ENCODE assay signal across 2 cellular contexts in the genomic region with DNA sequence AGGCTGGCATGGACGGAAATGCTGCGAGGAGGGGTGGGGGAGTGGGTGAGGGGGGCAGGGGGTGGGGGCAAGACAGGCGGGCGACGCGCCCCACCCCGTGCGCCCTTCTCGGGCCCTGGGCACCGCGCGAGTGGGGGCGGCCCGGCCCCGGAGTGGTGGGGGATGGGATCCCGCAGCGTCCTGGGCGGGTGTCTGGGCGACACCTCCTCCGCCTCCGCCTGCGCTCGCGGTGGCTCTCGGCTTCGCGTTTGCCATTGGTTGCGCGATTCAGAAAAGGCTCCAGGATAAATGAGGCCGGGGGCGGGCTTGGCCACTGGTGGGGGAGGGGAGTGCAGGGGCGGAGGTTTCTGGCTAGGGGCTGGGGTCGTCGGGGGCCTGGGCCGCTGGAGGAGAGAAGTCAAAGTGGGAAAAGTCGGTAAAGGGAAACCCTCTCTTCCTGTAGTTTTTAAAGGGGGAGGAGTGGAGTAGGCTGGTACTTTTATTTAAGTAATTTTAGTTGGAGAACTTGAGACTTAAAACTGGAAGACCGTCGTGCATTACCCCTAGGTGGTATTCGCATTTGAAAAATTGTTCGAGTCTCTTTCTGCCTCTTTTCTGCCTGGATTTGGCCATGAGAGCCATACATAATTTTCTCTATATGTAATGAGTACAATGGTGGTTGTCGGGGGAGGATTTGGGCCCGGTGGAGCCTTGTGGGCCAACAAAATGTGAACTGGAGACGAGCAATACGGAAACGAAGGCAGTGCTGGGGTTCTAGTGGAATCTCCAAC.
TF ChIP-seq lines count a peak whose summit lies in the region.

No MANE protein-coding gene starts in this region.

TF ChIP-seq in IMR-90, 13 proteins besides CTCF, POLR2A, EP300 and RAD21:
- TF ChIP-seq NFE2L2 (IDR thresholded peaks at IDR 0.05; ENCODE audit: low read depth, low read length) (no peak), MAZ (IDR thresholded peaks at IDR 0.05; ENCODE audit: borderline replicate concordance, low read depth, low read length) (peak; percentile 47; the same call in 1 of the 2 replicates), RCOR1 (IDR thresholded peaks at IDR 0.05; ENCODE audit: insufficient replicate concordance, low read length) (no peak), SMC3 (IDR thresholded peaks at IDR 0.05; ENCODE audit: low read depth, low read length) (no peak), CHD1 (IDR thresholded peaks at IDR 0.05; ENCODE audit: low read depth, low read length) (no peak), MXI1 (IDR thresholded peaks at IDR 0.05; ENCODE audit: borderline replicate concordance, low read depth, low read length) (no peak), FOS (IDR thresholded peaks at IDR 0.05; ENCODE audit: low read depth, low read length) (no peak), BHLHE40 (IDR thresholded peaks at IDR 0.05; ENCODE audit: low read depth, low read length) (peak; percentile 34; the same call in 1 of the 2 replicates), MAFK (IDR thresholded peaks at IDR 0.05; ENCODE audit: low read depth, low read length) (no peak)
- TF ChIP-seq, protein P1, sequence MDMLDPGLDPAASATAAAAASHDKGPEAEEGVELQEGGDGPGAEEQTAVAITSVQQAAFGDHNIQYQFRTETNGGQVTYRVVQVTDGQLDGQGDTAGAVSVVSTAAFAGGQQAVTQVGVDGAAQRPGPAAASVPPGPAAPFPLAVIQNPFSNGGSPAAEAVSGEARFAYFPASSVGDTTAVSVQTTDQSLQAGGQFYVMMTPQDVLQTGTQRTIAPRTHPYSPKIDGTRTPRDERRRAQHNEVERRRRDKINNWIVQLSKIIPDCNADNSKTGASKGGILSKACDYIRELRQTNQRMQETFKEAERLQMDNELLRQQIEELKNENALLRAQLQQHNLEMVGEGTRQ (IDR thresholded peaks at IDR 0.05; ENCODE audit: low read depth, low read length), result no peak
- TF ChIP-seq, protein P2, sequence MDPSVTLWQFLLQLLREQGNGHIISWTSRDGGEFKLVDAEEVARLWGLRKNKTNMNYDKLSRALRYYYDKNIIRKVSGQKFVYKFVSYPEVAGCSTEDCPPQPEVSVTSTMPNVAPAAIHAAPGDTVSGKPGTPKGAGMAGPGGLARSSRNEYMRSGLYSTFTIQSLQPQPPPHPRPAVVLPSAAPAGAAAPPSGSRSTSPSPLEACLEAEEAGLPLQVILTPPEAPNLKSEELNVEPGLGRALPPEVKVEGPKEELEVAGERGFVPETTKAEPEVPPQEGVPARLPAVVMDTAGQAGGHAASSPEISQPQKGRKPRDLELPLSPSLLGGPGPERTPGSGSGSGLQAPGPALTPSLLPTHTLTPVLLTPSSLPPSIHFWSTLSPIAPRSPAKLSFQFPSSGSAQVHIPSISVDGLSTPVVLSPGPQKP (IDR thresholded peaks at IDR 0.05; ENCODE audit: borderline replicate concordance, low read depth, low read length), result no peak

TF ChIP-seq in PFSK-1, 5 proteins besides CTCF, POLR2A, EP300 and RAD21:
- TF ChIP-seq SIN3A (IDR thresholded peaks at IDR 0.05; ENCODE audit: borderline replicate concordance, insufficient read depth, low read length) (0 out of 2 replicates have a peak, but pooled peaks have one; percentile 9), POLR2AphosphoS5 (IDR thresholded peaks at IDR 0.05; ENCODE audit: low read depth, low read length) (0 out of 2 replicates have a peak, but pooled peaks have one; percentile 9), FOXP2 (optimal IDR thresholded peaks at IDR 0.05; ENCODE audit: borderline replicate concordance, extremely low read depth, extremely low read length, insufficient read depth) (no peak), TAF1 (IDR thresholded peaks at IDR 0.05; ENCODE audit: borderline replicate concordance, insufficient read depth, low read length) (0 out of 2 replicates have a peak, but pooled peaks have one; percentile 8)
- TF ChIP-seq, protein P3, sequence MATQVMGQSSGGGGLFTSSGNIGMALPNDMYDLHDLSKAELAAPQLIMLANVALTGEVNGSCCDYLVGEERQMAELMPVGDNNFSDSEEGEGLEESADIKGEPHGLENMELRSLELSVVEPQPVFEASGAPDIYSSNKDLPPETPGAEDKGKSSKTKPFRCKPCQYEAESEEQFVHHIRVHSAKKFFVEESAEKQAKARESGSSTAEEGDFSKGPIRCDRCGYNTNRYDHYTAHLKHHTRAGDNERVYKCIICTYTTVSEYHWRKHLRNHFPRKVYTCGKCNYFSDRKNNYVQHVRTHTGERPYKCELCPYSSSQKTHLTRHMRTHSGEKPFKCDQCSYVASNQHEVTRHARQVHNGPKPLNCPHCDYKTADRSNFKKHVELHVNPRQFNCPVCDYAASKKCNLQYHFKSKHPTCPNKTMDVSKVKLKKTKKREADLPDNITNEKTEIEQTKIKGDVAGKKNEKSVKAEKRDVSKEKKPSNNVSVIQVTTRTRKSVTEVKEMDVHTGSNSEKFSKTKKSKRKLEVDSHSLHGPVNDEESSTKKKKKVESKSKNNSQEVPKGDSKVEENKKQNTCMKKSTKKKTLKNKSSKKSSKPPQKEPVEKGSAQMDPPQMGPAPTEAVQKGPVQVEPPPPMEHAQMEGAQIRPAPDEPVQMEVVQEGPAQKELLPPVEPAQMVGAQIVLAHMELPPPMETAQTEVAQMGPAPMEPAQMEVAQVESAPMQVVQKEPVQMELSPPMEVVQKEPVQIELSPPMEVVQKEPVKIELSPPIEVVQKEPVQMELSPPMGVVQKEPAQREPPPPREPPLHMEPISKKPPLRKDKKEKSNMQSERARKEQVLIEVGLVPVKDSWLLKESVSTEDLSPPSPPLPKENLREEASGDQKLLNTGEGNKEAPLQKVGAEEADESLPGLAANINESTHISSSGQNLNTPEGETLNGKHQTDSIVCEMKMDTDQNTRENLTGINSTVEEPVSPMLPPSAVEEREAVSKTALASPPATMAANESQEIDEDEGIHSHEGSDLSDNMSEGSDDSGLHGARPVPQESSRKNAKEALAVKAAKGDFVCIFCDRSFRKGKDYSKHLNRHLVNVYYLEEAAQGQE (IDR thresholded peaks at IDR 0.05; ENCODE audit: insufficient read depth in 1 of 2, low read depth in 2 of 2, low read length in 2 of 2), result no peak
